ENCODE assay signal across 11 cellular contexts in genomic region chr3:119302697-119303630, GRCh38. TPM values are rescaled to one million over a fixed set of nuclear protein-coding genes. Genes with fewer than 3 reads are reported as not detected.
DNase-seq lines count a peak whose midpoint lies in the region; ATAC-seq and TF ChIP-seq lines count a peak whose summit lies in the region.
"Had no signal": no experiment of that assay in that cellular context is flagged by ENCODE, and none has a peak within 500 bp of the region (broad histone marks: within the 10 kb centered on the region; RNA-seq: fewer than 3 reads in every experiment).

No MANE protein-coding gene starts in this region.

- H3K9ac ChIP-seq in colonic mucosa (ENCODE audit: low read depth in 2 of 2, low read length in 2 of 2) = no peak overlapping the region

- TF ChIP-seq CTCF in omental fat pad (IDR thresholded peaks at IDR 0.05) (no peak), colonic mucosa (IDR thresholded peaks at IDR 0.05) (no peak)

- no peaks in the 10 kb centered on the region for H3K36me3 ChIP-seq in colonic mucosa

- H3K27me3 Mint-ChIP-seq in dendritic cell treated with granulocyte-macrophage colony-stimulating factor and Interleukin-4, amounts not matched to agents 40 ng/mL and 50 ng/mL, for 4 days = no peaks in the 10 kb centered on the region

- H3K4me1 ChIP-seq in colonic mucosa = no peaks in the 10 kb centered on the region

- ATAC-seq in GM19463 (IDR thresholded peaks at IDR 0.05; ENCODE audit: unreplicated experiment) (peak; percentile 65), HG03103 (IDR thresholded peaks at IDR 0.05; ENCODE audit: low read depth, unreplicated experiment) (peak; percentile 66), omental fat pad (ENCODE audit: low FRiP score) (no peak), GM21360 (IDR thresholded peaks at IDR 0.05; ENCODE audit: unreplicated experiment) (no peak)

- H3K27ac Mint-ChIP-seq in dendritic cell treated with granulocyte-macrophage colony-stimulating factor and Interleukin-4, amounts not matched to agents 40 ng/mL and 50 ng/mL, for 4 days = peak overlapping the region; percentile 93

- no peaks in the 10 kb centered on the region for H3K27me3 ChIP-seq in colonic mucosa

- POLR2A ChIA-PET in HEK293T (lab: Yijun Ruan, JAX) = interaction anchor here (1.5 kb wide), 1 partner anchor 8 kb away, joined by 3 read pairs; no protein-coding TSS in a partner anchor

- H3K9me3 Mint-ChIP-seq in dendritic cell treated with granulocyte-macrophage colony-stimulating factor and Interleukin-4, amounts not matched to agents 40 ng/mL and 50 ng/mL, for 4 days = no peaks in the 10 kb centered on the region

- H3K4me3 ChIP-seq in colonic mucosa = no peak overlapping the region

- H3K4me1 Mint-ChIP-seq in dendritic cell treated with granulocyte-macrophage colony-stimulating factor and Interleukin-4, amounts not matched to agents 40 ng/mL and 50 ng/mL, for 4 days (ENCODE audit: low read depth) = peaks cover 73% of the 10 kb centered on the region

- peak overlapping the region; percentile 70 for H3K4me3 Mint-ChIP-seq in dendritic cell treated with granulocyte-macrophage colony-stimulating factor and Interleukin-4, amounts not matched to agents 40 ng/mL and 50 ng/mL, for 4 days

- no peaks in the 10 kb centered on the region for H3K9me3 ChIP-seq in colonic mucosa

- CTCF ChIA-PET in HEK293T (lab: Yijun Ruan, JAX) = no interaction called here

- intact Hi-C loops in dendritic cell treated with granulocyte-macrophage colony-stimulating factor and Interleukin-4, amounts not matched to agents 40 ng/mL and 50 ng/mL, for 4 days (cut with micrococcal nuclease) = loop anchor here (1.0 to 2.0 kb wide), 3 partner anchors 8 to 20 kb away; partner anchors contain the start of gene ARHGAP31
- intact Hi-C loops in colonic mucosa (cut with DNase I) = no loop called here

- H3K36me3 Mint-ChIP-seq in dendritic cell treated with granulocyte-macrophage colony-stimulating factor and Interleukin-4, amounts not matched to agents 40 ng/mL and 50 ng/mL, for 4 days (ENCODE audit: low read depth) = peaks cover 69% of the 10 kb centered on the region

- no peak overlapping the region for H3K27ac ChIP-seq in colonic mucosa

- DNase-seq in ELF-1 (ENCODE audit: low read depth, low spot score) (peak; percentile 35), HEK293T (ENCODE audit: extremely low spot score) (no peak), omental fat pad (ENCODE audit: low spot score) (no peak), colonic mucosa (no peak)
- DNase-seq: activated CD4-positive, alpha-beta T cell treated with anti-CD3 and anti-CD28 coated beads for 4 hours; central memory CD4-positive, alpha-beta T cell; NCI-H524 treated with DMSO at 0.1 percent for 48 hours had no signal

TF ChIP-seq in HEK293T, 16 proteins besides CTCF, POLR2A, EP300 and RAD21:
- TF ChIP-seq NFRKB (IDR thresholded peaks at IDR 0.05) (no peak), TARDBP (IDR thresholded peaks at IDR 0.05) (no peak), FOXM1 (IDR thresholded peaks at IDR 0.05; ENCODE audit: borderline replicate concordance) (no peak), L3MBTL2 (conservative IDR thresholded peaks at IDR 0.05) (no peak), ARNT (IDR thresholded peaks at IDR 0.05) (no peak), HDGF (IDR thresholded peaks at IDR 0.05; ENCODE audit: borderline replicate concordance) (no peak), CTBP1 (IDR thresholded peaks at IDR 0.05; ENCODE audit: borderline replicate concordance) (no peak), LEF1 (IDR thresholded peaks at IDR 0.05; ENCODE audit: borderline replicate concordance) (no peak), PKNOX1 (IDR thresholded peaks at IDR 0.05) (no peak), SUZ12 (IDR thresholded peaks at IDR 0.05) (no peak), SP1 (IDR thresholded peaks at IDR 0.05) (no peak), FOXK2 (IDR thresholded peaks at IDR 0.05) (no peak), ELF4 (IDR thresholded peaks at IDR 0.05) (no peak), ZNF384 (IDR thresholded peaks at IDR 0.05) (no peak), FOXA1 (IDR thresholded peaks at IDR 0.05) (no peak), BHLHE40 (IDR thresholded peaks at IDR 0.05; ENCODE audit: borderline replicate concordance) (no peak)

RNA-seq across cellular contexts. Expression of gene ARHGAP31, which starts 8.8 kb away (rescaled TPM):
- 10 to 100 TPM; 14.4 to 61.2 (median 36.6) TPM for total RNA-seq in omental fat pad
- 1 to 10 TPM; 6.5 to 8.9 TPM for total RNA-seq in colonic mucosa

Comparison
In these comparisons a context has a peak if more than half of its experiments do, and no peak if none do; other contexts are left out.
1. ATAC-seq: peak in GM19463 (single experiment) and HG03103 (single experiment); none in omental fat pad (single experiment) and GM21360 (single experiment).